ENCODE assay signal across 11 cellular contexts in genomic region chr14:104933721-104934379, GRCh38. TPM values are rescaled to one million over a fixed set of nuclear protein-coding genes. Genes with fewer than 3 reads are reported as not detected.
A peak's percentile ranks its signal among the peaks of the same experiment; 100 is the strongest.
DNase-seq lines count a peak whose midpoint lies in the region; ATAC-seq and TF ChIP-seq lines count a peak whose summit lies in the region.
"Had no signal": no experiment of that assay in that cellular context is flagged by ENCODE, and none has a peak within 500 bp of the region (broad histone marks: within the 10 kb centered on the region; RNA-seq: fewer than 3 reads in every experiment).

No MANE protein-coding gene starts in this region.

- H3K4me3 ChIP-seq in heart left ventricle, result peak overlapping the region; percentile 52 to 86 (median 69)
- no peak overlapping the region for H3K4me3 ChIP-seq in aorta (ENCODE audit: low read length in 2 of 2)

- TF ChIP-seq POLR2A in heart left ventricle (IDR thresholded peaks at IDR 0.05), result no peak

- H3K36me3 ChIP-seq in heart left ventricle (no peaks in the 10 kb centered on the region), aorta (ENCODE audit: control insufficient read depth in 1 of 2, insufficient read depth in 2 of 2, low read length in 1 of 2) (no peaks in the 10 kb centered on the region)

- H3K27ac ChIP-seq in heart left ventricle (peak overlapping the region in 2 of 12 donors; percentile 60 to 76), aorta (ENCODE audit: low read depth in 1 of 2, low read length in 2 of 2) (no peak overlapping the region)
- H3K27ac ChIP-seq: HL-60 had no signal

- peaks cover 64% of the 10 kb centered on the region for H3K27me3 Mint-ChIP-seq in dendritic cell treated with granulocyte-macrophage colony-stimulating factor and Interleukin-4, amounts not matched to agents 40 ng/mL and 50 ng/mL, for 4 days
- H3K27me3 Mint-ChIP-seq in mesothelial cell of epicardium (ENCODE audit: low read depth), result peaks cover 89% of the 10 kb centered on the region

- H3K27ac Mint-ChIP-seq in dendritic cell treated with granulocyte-macrophage colony-stimulating factor and Interleukin-4, amounts not matched to agents 40 ng/mL and 50 ng/mL, for 4 days, result peak overlapping the region; percentile 73
- H3K27ac Mint-ChIP-seq in mesothelial cell of epicardium, result no peak overlapping the region

- TF ChIP-seq CTCF in heart left ventricle (IDR thresholded peaks at IDR 0.05) (no peak), mesothelial cell of epicardium (IDR thresholded peaks at IDR 0.05; ENCODE audit: unreplicated experiment) (no peak)

- intact Hi-C loops in heart left ventricle (cut with DNase I) (loop anchor here in 3 of 10 donors (1.0 to 5.0 kb wide), 3 partner anchors 33 to 111 kb away; no protein-coding TSS in a partner anchor), cardiac septum (cut with DNase I) (loop anchor here (5.0 kb wide), 1 partner anchor 33 kb away; no protein-coding TSS in a partner anchor), aorta (cut with DNase I) (loop anchor here (2.0 to 10.0 kb wide), 2 partner anchors 33 to 111 kb away; no protein-coding TSS in a partner anchor)
- intact Hi-C loops in dendritic cell treated with granulocyte-macrophage colony-stimulating factor and Interleukin-4, amounts not matched to agents 40 ng/mL and 50 ng/mL, for 4 days (cut with micrococcal nuclease), result no loop called here

- no peaks in the 10 kb centered on the region for H3K9me3 Mint-ChIP-seq in dendritic cell treated with granulocyte-macrophage colony-stimulating factor and Interleukin-4, amounts not matched to agents 40 ng/mL and 50 ng/mL, for 4 days
- no peaks in the 10 kb centered on the region for H3K9me3 Mint-ChIP-seq in mesothelial cell of epicardium

- H3K4me1 ChIP-seq in heart left ventricle, result peaks cover 0 to 18% (median 13%) of the 10 kb centered on the region in 12 donors
- H3K4me1 ChIP-seq in aorta (ENCODE audit: control insufficient read depth in 1 of 2, insufficient read depth in 2 of 2, low read length in 2 of 2), result no peaks in the 10 kb centered on the region

- H3K27me3 ChIP-seq in heart left ventricle (peaks cover 0 to 22% (median 5%) of the 10 kb centered on the region in 9 donors), aorta (ENCODE audit: control insufficient read depth in 1 of 2, insufficient read depth in 2 of 2, low read length in 1 of 2) (no peaks in the 10 kb centered on the region)

- H3K4me1 Mint-ChIP-seq in dendritic cell treated with granulocyte-macrophage colony-stimulating factor and Interleukin-4, amounts not matched to agents 40 ng/mL and 50 ng/mL, for 4 days (ENCODE audit: low read depth), result peaks cover 14% of the 10 kb centered on the region
- H3K4me1 Mint-ChIP-seq in mesothelial cell of epicardium, result peaks cover 3% of the 10 kb centered on the region

- ATAC-seq in heart left ventricle (no peak), aorta (ENCODE audit: low FRiP score) (no peak), HG03196 (IDR thresholded peaks at IDR 0.05; ENCODE audit: unreplicated experiment) (no peak)

- H3K9me3 ChIP-seq in heart left ventricle (no peaks in the 10 kb centered on the region), aorta (ENCODE audit: control insufficient read depth, low read length) (no peaks in the 10 kb centered on the region)

- peak in 1 of 5 donors; percentile 32 for DNase-seq in heart left ventricle
- DNase-seq in cardiac septum (ENCODE audit: low spot score), result no peak
- DNase-seq in mesothelial cell of epicardium (ENCODE audit: low spot score in 2 of 2, unreplicated experiment in 2 of 2), result no peak
- DNase-seq in aorta, result peak; percentile 51 to 74
- DNase-seq in NCI-H510A treated with DMSO at 0.1 percent for 48 hours (lab: John Stamatoyannopoulos, UW), result no peak
- no peak for DNase-seq in COR-L47 (lab: John Stamatoyannopoulos, UW)
- DNase-seq: cortex of kidney had no signal

- 5 to 15% (median 11%) methylated on average over 8 to 42 of the region's 42 CpGs for WGBS in heart left ventricle, 4 donors
- WGBS in aorta, 2 donors, result 5 to 12% methylated on average over 10 to 40 of the region's 42 CpGs

- peak overlapping the region; percentile 17 for H3K4me3 Mint-ChIP-seq in dendritic cell treated with granulocyte-macrophage colony-stimulating factor and Interleukin-4, amounts not matched to agents 40 ng/mL and 50 ng/mL, for 4 days
- H3K4me3 Mint-ChIP-seq in mesothelial cell of epicardium, result peak overlapping the region; percentile 59

- H3K36me3 Mint-ChIP-seq in dendritic cell treated with granulocyte-macrophage colony-stimulating factor and Interleukin-4, amounts not matched to agents 40 ng/mL and 50 ng/mL, for 4 days (ENCODE audit: low read depth), result no peaks in the 10 kb centered on the region
- no peaks in the 10 kb centered on the region for H3K36me3 Mint-ChIP-seq in mesothelial cell of epicardium

RNA-seq across cellular contexts. Expression of gene PLD4, which starts 9.2 kb away (rescaled TPM):
- 1 to 10 TPM in 1 of 9 donors, under 1 TPM in 4, not detected in 4; 0.25 to 1.5 (median 0.40) TPM for total RNA-seq in heart left ventricle
- under 1 TPM in 1 of 2 donors, not detected in 1; 0.12 TPM for polyA plus RNA-seq in heart left ventricle
- total RNA-seq in cardiac septum, result 0.51 TPM
- total RNA-seq in mesothelial cell of epicardium, result 0.58 to 0.78 TPM (median 0.75 TPM) in 3 replicates
- 1 to 10 TPM in 1 of 2 donors, under 1 TPM in 1; 0.62 to 1.7 TPM for total RNA-seq in aorta
- polyA plus RNA-seq in aorta, result under 1 TPM in 1 of 2 donors, not detected in 1; 0.38 TPM
- total RNA-seq: Daoy had no signal

RNA-seq across cellular contexts. Expression of gene AHNAK2, which starts 44.3 kb away (rescaled TPM):
- total RNA-seq in heart left ventricle, result 10 to 100 TPM in 2 of 9 donors, 1 to 10 TPM in 7; 1.5 to 22.3 (median 3.7) TPM
- polyA plus RNA-seq in heart left ventricle, result 1 to 10 TPM; 2.2 to 2.5 TPM
- total RNA-seq in cardiac septum, result 4.6 TPM
- 2.4 to 2.8 TPM (median 2.6 TPM) in 3 replicates for total RNA-seq in mesothelial cell of epicardium
- total RNA-seq in aorta, result 10 to 100 TPM; 25.5 to 61.3 TPM
- polyA plus RNA-seq in aorta, result 10 to 100 TPM in 1 of 2 donors, 1 to 10 TPM in 1; 4.6 to 10.6 TPM

RNA-seq across cellular contexts. Expression of gene CLBA1, which starts 51.7 kb away (rescaled TPM):
- 1 to 10 TPM in 7 of 9 donors, under 1 TPM in 2; 0.76 to 3.7 (median 2.6) TPM for total RNA-seq in heart left ventricle
- polyA plus RNA-seq in heart left ventricle, result 1 to 10 TPM; 1.3 to 3.7 TPM
- total RNA-seq in cardiac septum, result 2.7 TPM
- total RNA-seq in mesothelial cell of epicardium, result 9.0 to 10.3 TPM (median 10.2 TPM) in 3 replicates
- total RNA-seq in aorta, result 1 to 10 TPM; 2.6 to 5.1 TPM
- polyA plus RNA-seq in aorta, result 10 to 100 TPM in 1 of 2 donors, 1 to 10 TPM in 1; 1.8 to 10.2 TPM

Comparison
In these comparisons a context has a peak if more than half of its experiments do, and no peak if none do; other contexts are left out.
1. DNase-seq: peak in aorta (2 of 2); none in cardiac septum (single experiment), mesothelial cell of epicardium (0 of 2), NCI-H510A treated with DMSO at 0.1 percent for 48 hours (single experiment) and COR-L47 (single experiment).
2. H3K4me3 ChIP-seq: peak in heart left ventricle (12 of 12); none in aorta (0 of 2).